In the genomic region with DNA sequence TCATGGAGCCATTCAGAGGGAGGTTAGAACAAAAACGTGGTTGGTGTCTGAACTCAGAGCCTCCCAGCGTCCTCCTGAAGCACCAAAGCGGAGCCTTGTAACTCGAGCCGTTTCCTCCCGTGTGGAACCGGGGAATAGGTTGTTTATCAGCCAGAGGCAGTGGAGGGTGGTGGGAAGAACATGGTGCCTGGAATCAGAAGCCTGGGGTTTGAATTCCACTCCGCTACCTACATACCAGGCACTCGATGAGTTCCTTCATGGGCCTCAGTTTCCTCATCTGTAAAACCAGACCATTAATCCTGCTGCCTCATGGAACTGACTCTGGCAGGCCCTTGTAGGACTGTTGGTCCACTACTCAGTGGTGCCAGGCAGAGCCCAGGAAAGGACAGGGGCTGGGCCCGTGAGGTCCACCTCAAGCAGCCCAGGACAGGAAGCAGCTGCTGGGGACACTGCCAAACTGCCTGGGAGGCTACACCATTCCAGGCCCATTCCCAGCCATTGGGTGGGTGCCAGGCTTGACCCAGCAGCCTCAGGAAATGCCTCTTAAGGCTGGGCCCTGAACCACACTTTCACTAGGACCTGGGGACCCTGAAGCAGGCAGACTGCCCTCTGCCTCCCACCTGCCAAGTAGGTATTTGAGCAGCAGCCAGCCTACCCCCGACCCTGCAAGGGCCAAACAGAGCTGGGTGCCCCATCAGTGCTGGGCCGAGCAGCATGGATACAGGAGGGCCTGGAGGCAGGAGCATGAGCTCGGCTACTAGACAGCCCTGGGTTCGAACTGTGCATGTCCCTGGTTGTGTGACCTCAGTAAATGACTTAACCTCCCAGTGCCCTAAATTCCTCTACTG, we compare ENCODE assay signal across 1 cellular context.
TF ChIP-seq lines count a peak whose summit lies in the region.

No MANE protein-coding gene starts in this region.

TF ChIP-seq in WTC11, 78 proteins besides CTCF, POLR2A, EP300 and RAD21 (continued from another document):
- TF ChIP-seq, protein P1, sequence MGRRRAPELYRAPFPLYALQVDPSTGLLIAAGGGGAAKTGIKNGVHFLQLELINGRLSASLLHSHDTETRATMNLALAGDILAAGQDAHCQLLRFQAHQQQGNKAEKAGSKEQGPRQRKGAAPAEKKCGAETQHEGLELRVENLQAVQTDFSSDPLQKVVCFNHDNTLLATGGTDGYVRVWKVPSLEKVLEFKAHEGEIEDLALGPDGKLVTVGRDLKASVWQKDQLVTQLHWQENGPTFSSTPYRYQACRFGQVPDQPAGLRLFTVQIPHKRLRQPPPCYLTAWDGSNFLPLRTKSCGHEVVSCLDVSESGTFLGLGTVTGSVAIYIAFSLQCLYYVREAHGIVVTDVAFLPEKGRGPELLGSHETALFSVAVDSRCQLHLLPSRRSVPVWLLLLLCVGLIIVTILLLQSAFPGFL (CRISPR knock-in tag; IDR thresholded peaks at IDR 0.05; ENCODE audit: borderline replicate concordance) = no peak
- TF ChIP-seq ATF1 (CRISPR knock-in tag; IDR thresholded peaks at IDR 0.05) = no peak
- TF ChIP-seq FOXK1 (CRISPR knock-in tag; IDR thresholded peaks at IDR 0.05) = 0 out of 2 replicates have a peak, but pooled peaks have one; percentile 16
- TF ChIP-seq, protein P2, sequence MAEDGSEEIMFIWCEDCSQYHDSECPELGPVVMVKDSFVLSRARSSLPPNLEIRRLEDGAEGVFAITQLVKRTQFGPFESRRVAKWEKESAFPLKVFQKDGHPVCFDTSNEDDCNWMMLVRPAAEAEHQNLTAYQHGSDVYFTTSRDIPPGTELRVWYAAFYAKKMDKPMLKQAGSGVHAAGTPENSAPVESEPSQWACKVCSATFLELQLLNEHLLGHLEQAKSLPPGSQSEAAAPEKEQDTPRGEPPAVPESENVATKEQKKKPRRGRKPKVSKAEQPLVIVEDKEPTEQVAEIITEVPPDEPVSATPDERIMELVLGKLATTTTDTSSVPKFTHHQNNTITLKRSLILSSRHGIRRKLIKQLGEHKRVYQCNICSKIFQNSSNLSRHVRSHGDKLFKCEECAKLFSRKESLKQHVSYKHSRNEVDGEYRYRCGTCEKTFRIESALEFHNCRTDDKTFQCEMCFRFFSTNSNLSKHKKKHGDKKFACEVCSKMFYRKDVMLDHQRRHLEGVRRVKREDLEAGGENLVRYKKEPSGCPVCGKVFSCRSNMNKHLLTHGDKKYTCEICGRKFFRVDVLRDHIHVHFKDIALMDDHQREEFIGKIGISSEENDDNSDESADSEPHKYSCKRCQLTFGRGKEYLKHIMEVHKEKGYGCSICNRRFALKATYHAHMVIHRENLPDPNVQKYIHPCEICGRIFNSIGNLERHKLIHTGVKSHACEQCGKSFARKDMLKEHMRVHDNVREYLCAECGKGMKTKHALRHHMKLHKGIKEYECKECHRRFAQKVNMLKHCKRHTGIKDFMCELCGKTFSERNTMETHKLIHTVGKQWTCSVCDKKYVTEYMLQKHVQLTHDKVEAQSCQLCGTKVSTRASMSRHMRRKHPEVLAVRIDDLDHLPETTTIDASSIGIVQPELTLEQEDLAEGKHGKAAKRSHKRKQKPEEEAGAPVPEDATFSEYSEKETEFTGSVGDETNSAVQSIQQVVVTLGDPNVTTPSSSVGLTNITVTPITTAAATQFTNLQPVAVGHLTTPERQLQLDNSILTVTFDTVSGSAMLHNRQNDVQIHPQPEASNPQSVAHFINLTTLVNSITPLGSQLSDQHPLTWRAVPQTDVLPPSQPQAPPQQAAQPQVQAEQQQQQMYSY (CRISPR knock-in tag; IDR thresholded peaks at IDR 0.05) = peak; percentile 93
